In genomic region chr20:53527196-53527595, GRCh38 we compare ENCODE assay signal across 1 cellular context.
TF ChIP-seq lines count a peak whose summit lies in the region.

No MANE protein-coding gene starts in this region.

TF ChIP-seq in HepG2, 621 proteins besides CTCF, POLR2A, EP300 and RAD21 (continued from another document):
- no peak for TF ChIP-seq ZBTB40 (IDR thresholded peaks at IDR 0.05)
- no peak for TF ChIP-seq ZBTB40 (CRISPR knock-in tag; IDR thresholded peaks at IDR 0.05)
- TF ChIP-seq BRD4 (CRISPR knock-in tag; IDR thresholded peaks at IDR 0.05), result no peak
- no peak for TF ChIP-seq ZNF761 (CRISPR knock-in tag; conservative IDR thresholded peaks at IDR 0.05)
- TF ChIP-seq ZFP82 (CRISPR knock-in tag; IDR thresholded peaks at IDR 0.05; ENCODE audit: borderline replicate concordance), result no peak
- no peak for TF ChIP-seq EED (CRISPR knock-in tag; IDR thresholded peaks at IDR 0.05)
- no peak for TF ChIP-seq FOXK2 (IDR thresholded peaks at IDR 0.05)
- TF ChIP-seq MTF2 (CRISPR knock-in tag; IDR thresholded peaks at IDR 0.05; ENCODE audit: borderline replicate concordance), result no peak
- no peak for TF ChIP-seq ZBTB8A (CRISPR knock-in tag; IDR thresholded peaks at IDR 0.05; ENCODE audit: borderline replicate concordance, low read depth)
- TF ChIP-seq RNF219 (CRISPR knock-in tag; IDR thresholded peaks at IDR 0.05), result no peak
- TF ChIP-seq NFYC (CRISPR knock-in tag; IDR thresholded peaks at IDR 0.05), result no peak
- no peak for TF ChIP-seq MZF1 (CRISPR knock-in tag; IDR thresholded peaks at IDR 0.05; ENCODE audit: borderline replicate concordance)
- no peak for TF ChIP-seq ZNF225 (CRISPR knock-in tag; IDR thresholded peaks at IDR 0.05)
- no peak for TF ChIP-seq HIC2 (CRISPR knock-in tag; IDR thresholded peaks at IDR 0.05; ENCODE audit: low read depth)
- TF ChIP-seq LCORL (IDR thresholded peaks at IDR 0.05), result no peak
- TF ChIP-seq LCORL (CRISPR knock-in tag; IDR thresholded peaks at IDR 0.05), result no peak
- no peak for TF ChIP-seq ZNF703 (CRISPR knock-in tag; IDR thresholded peaks at IDR 0.05; ENCODE audit: borderline replicate concordance)
